ENCODE assay signal across 8 cellular contexts in the genomic region with DNA sequence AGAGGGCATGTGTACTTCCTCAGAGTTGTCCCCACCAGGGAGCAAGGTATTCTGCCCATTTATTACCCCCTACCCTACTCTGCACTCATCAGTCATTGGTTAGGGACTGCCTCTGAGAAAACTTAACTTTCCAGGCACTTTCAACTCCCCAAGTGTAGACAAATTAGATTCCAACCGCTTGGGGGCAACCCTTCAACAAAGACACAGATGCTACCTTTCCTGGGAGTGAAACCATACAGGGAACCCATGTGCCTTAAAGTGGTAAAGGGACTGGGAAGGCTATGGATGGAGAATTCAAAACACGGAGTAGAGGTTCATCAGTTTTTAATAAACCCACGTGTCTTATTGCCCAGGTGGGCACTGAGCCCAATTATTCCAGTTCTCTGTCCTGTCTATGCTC. TPM values are rescaled to one million over a fixed set of nuclear protein-coding genes. Genes with fewer than 3 reads are reported as not detected.
A peak's percentile ranks its signal among the peaks of the same experiment; 100 is the strongest.
DNase-seq lines count a peak whose midpoint lies in the region; ATAC-seq and TF ChIP-seq lines count a peak whose summit lies in the region.

No MANE protein-coding gene starts in this region.

- no CpG with 5 or more reads among the region's 3 CpGs for WGBS in IMR-90 (ENCODE audit: extremely low coverage in 2 of 2, insufficient read length in 1 of 2), 2 experiments
- WGBS in body of pancreas, 2 donors: 11 to 14% methylated on average over 3 of the region's 3 CpGs

- H2BK20ac ChIP-seq in IMR-90 (ENCODE audit: low read depth, low read length): no peak overlapping the region

- H3K4me1 ChIP-seq in IMR-90 (ENCODE audit: control insufficient read depth, insufficient read depth, low read length) (no peaks in the 10 kb centered on the region), body of pancreas (no peaks in the 10 kb centered on the region)
- H3K4me1 ChIP-seq in CD4-positive, alpha-beta memory T cell (ENCODE audit: insufficient read depth, low read length): no peaks in the 10 kb centered on the region

- no peaks in the 10 kb centered on the region for H3K79me1 ChIP-seq in IMR-90 (ENCODE audit: low read depth in 1 of 2, low read length in 2 of 2)

- CTCF ChIA-PET in BJ (lab: Yijun Ruan, JAX): no interaction called here
- CTCF ChIA-PET in IMR-90 (lab: Yijun Ruan, JAX): no interaction called here
- CTCF ChIA-PET in CD4-positive, alpha-beta memory T cell (lab: Charles Lee; ENCODE audit: partially characterized antibody): no interaction called here

- TF ChIP-seq POLR2A in IMR-90 (IDR thresholded peaks at IDR 0.05; ENCODE audit: low read depth, low read length) (no peak), body of pancreas (IDR thresholded peaks at IDR 0.05) (no peak)

- peak; percentile 92 for ATAC-seq in IMR-90 (ENCODE audit: low read depth)
- peak; percentile 64 for ATAC-seq in body of pancreas

- in situ Hi-C loops in IMR-90 (cut with MboI; ENCODE audit: low sequenced_read_pairs): no loop called here

- H3K4me2 ChIP-seq in IMR-90 (ENCODE audit: low read depth, low read length): no peak overlapping the region

- peaks cover 2% of the 10 kb centered on the region in 2 donors for H3K27me3 Mint-ChIP-seq in CD4-positive, alpha-beta memory T cell
- H3K27me3 Mint-ChIP-seq in mesothelial cell of epicardium (ENCODE audit: low read depth): no peaks in the 10 kb centered on the region

- H3K36me3 ChIP-seq in BJ (ENCODE audit: control insufficient read depth, insufficient read depth, low read length): no peaks in the 10 kb centered on the region
- no peaks in the 10 kb centered on the region for H3K36me3 ChIP-seq in IMR-90 (ENCODE audit: control insufficient read depth, insufficient read depth, low read length)
- H3K36me3 ChIP-seq in body of pancreas (replicated peaks in 1 of 2; ENCODE audit: insufficient read depth in 1 of 2, low read depth in 2 of 2): no peaks in the 10 kb centered on the region
- no peaks in the 10 kb centered on the region for H3K36me3 ChIP-seq in CD4-positive, alpha-beta memory T cell (ENCODE audit: insufficient read depth, low read length)

- H2AK5ac ChIP-seq in IMR-90 (ENCODE audit: low read depth, low read length): no peak overlapping the region

- no peak overlapping the region for H4K8ac ChIP-seq in IMR-90 (ENCODE audit: low read depth in 2 of 2, low read length in 2 of 2)

- no peak overlapping the region for H3K56ac ChIP-seq in IMR-90 (ENCODE audit: extremely low read depth, insufficient read depth, low read length)

- H3K9ac ChIP-seq in IMR-90 (ENCODE audit: low read depth, low read length): no peak overlapping the region

- no peak overlapping the region for H2AK9ac ChIP-seq in IMR-90 (replicated peaks; ENCODE audit: low read depth, low read length, poor library complexity)

- BruUV-seq in IMR-90 (replicated peaks; lab: Mats Ljungman, UMichigan): no TSS peak

- H3K4me3 Mint-ChIP-seq in CD4-positive, alpha-beta memory T cell: no peak overlapping the region
- no peak overlapping the region for H3K4me3 Mint-ChIP-seq in mesothelial cell of epicardium

- no peak overlapping the region for H4K5ac ChIP-seq in IMR-90 (ENCODE audit: low read depth, low read length)

- H3K4ac ChIP-seq in IMR-90 (ENCODE audit: low read depth, low read length): no peak overlapping the region

- H4K91ac ChIP-seq in IMR-90 (ENCODE audit: insufficient read depth, low read depth, low read length): no peak overlapping the region

- peak; percentile 64 for TF ChIP-seq CTCF in BJ (IDR thresholded peaks at IDR 0.05; ENCODE audit: insufficient read depth, low read depth, low read length)
- TF ChIP-seq CTCF in IMR-90 (conservative IDR thresholded peaks at IDR 0.05; ENCODE audit: low read depth, low read length): peak; percentile 67
- peak; percentile 9 to 69 (median 51) for TF ChIP-seq CTCF in body of pancreas (IDR thresholded peaks at IDR 0.05)
- TF ChIP-seq CTCF in mesothelial cell of epicardium (IDR thresholded peaks at IDR 0.05; ENCODE audit: unreplicated experiment): no peak

- H3K18ac ChIP-seq in IMR-90 (ENCODE audit: low read depth, low read length): no peak overlapping the region

- POLR2A ChIA-PET in BJ (lab: Charles Lee) (no interaction called here), IMR-90 (lab: Charles Lee; ENCODE audit: unreplicated experiment) (no interaction called here)
- POLR2A ChIA-PET in CD4-positive, alpha-beta memory T cell (lab: Charles Lee; ENCODE audit: partially characterized antibody): no interaction called here

- dilution Hi-C loops in IMR-90 (cut with HindIII; ENCODE audit: low sequenced_read_pairs, unreplicated experiment): no loop called here

- no peak for DNase-seq in BJ (ENCODE audit: low read depth)
- peak; percentile 60 for DNase-seq in IMR-90
- DNase-seq in body of pancreas: peak; percentile 45 to 64 (median 56)
- peak; percentile 83 for DNase-seq in left kidney (ENCODE audit: low read depth, low spot score)
- DNase-seq in CD4-positive, alpha-beta memory T cell: no peak
- DNase-seq in mesothelial cell of epicardium (ENCODE audit: low spot score in 2 of 2, unreplicated experiment in 2 of 2): no peak
- DNase-seq in activated effector memory CD4-positive, alpha-beta T cell treated with anti-CD3 and anti-CD28 coated beads, Interleukin-2, amount 50 U/mL, for 16 hours: no peak
- no peak for DNase-seq in activated gamma-delta T cell (lab: John Stamatoyannopoulos, UW)

- no peak overlapping the region for H3K23ac ChIP-seq in IMR-90 (ENCODE audit: low read depth, low read length)

- no peak overlapping the region for H2BK5ac ChIP-seq in IMR-90 (ENCODE audit: low read depth, low read length, poor library complexity, severe bottlenecking)

- H3K27me3 ChIP-seq in BJ (ENCODE audit: control insufficient read depth, insufficient read depth, low read length) (no peaks in the 10 kb centered on the region), IMR-90 (ENCODE audit: control insufficient read depth, insufficient read depth, low read length) (peaks cover 16% of the 10 kb centered on the region; the same call in 1 of the 2 replicates), body of pancreas (no peaks in the 10 kb centered on the region)
- H3K27me3 ChIP-seq in CD4-positive, alpha-beta memory T cell (ENCODE audit: insufficient read depth, low read length): no peaks in the 10 kb centered on the region

- H3K9me3 Mint-ChIP-seq in CD4-positive, alpha-beta memory T cell: no peaks in the 10 kb centered on the region
- H3K9me3 Mint-ChIP-seq in mesothelial cell of epicardium: no peaks in the 10 kb centered on the region

- no peak overlapping the region for H2BK15ac ChIP-seq in IMR-90 (ENCODE audit: low read depth, low read length)

- intact Hi-C loops in IMR-90 (cut with micrococcal nuclease): loop anchor here (2.0 to 10.0 kb wide), 3 partner anchors 429 to 621 kb away; a partner anchor contains a TSS
- intact Hi-C loops in body of pancreas (cut with DNase I): no loop called here
- intact Hi-C loops in CD4-positive, alpha-beta memory T cell (cut with micrococcal nuclease): no loop called here

- no peaks in the 10 kb centered on the region for H3K9me1 ChIP-seq in IMR-90 (ENCODE audit: insufficient read depth, low read length)

- no peak overlapping the region for H2BK120ac ChIP-seq in IMR-90 (ENCODE audit: low read depth, low read length)

- no peak overlapping the region for H3K14ac ChIP-seq in IMR-90 (replicated peaks; ENCODE audit: low read depth, low read length)

- no peaks in the 10 kb centered on the region for H3K4me1 Mint-ChIP-seq in CD4-positive, alpha-beta memory T cell
- no peaks in the 10 kb centered on the region for H3K4me1 Mint-ChIP-seq in mesothelial cell of epicardium

- H3K9me3 ChIP-seq in IMR-90 (ENCODE audit: control insufficient read depth, insufficient read depth, low read length): no peaks in the 10 kb centered on the region
- H3K9me3 ChIP-seq in body of pancreas: no peaks in the 10 kb centered on the region
- no peaks in the 10 kb centered on the region for H3K9me3 ChIP-seq in CD4-positive, alpha-beta memory T cell (ENCODE audit: control insufficient read depth in 1 of 2, low read length in 2 of 2)

- H3K27ac ChIP-seq in IMR-90 (ENCODE audit: insufficient read depth, low read length): no peak overlapping the region
- no peak overlapping the region for H3K27ac ChIP-seq in body of pancreas
- H3K27ac ChIP-seq in CD4-positive, alpha-beta memory T cell (ENCODE audit: low read depth, low read length): no peak overlapping the region

- H3K36me3 Mint-ChIP-seq in CD4-positive, alpha-beta memory T cell: no peaks in the 10 kb centered on the region
- no peaks in the 10 kb centered on the region for H3K36me3 Mint-ChIP-seq in mesothelial cell of epicardium

- peak; percentile 71 for TF ChIP-seq RAD21 in IMR-90 (IDR thresholded peaks at IDR 0.05; ENCODE audit: low read length)

- no peak overlapping the region for H3K27ac Mint-ChIP-seq in CD4-positive, alpha-beta memory T cell
- H3K27ac Mint-ChIP-seq in mesothelial cell of epicardium: no peak overlapping the region

- no peaks in the 10 kb centered on the region for H4K20me1 ChIP-seq in IMR-90 (ENCODE audit: insufficient read depth, low read length)

- H3K4me3 ChIP-seq in BJ (ENCODE audit: low read depth, low read length): no peak overlapping the region
- H3K4me3 ChIP-seq in IMR-90 (ENCODE audit: insufficient read depth, low read depth, low read length): no peak overlapping the region
- no peak overlapping the region for H3K4me3 ChIP-seq in body of pancreas
- no peak overlapping the region for H3K4me3 ChIP-seq in CD4-positive, alpha-beta memory T cell (ENCODE audit: low read length in 2 of 2)

- no peak overlapping the region for H2AFZ ChIP-seq in IMR-90 (replicated peaks; ENCODE audit: low read length, poor library complexity)

TF ChIP-seq in IMR-90, 13 proteins besides CTCF, POLR2A, EP300 and RAD21:
- no peak for TF ChIP-seq CEBPB (IDR thresholded peaks at IDR 0.05; ENCODE audit: low read depth, low read length)
- peak; percentile 56 for TF ChIP-seq SMC3 (IDR thresholded peaks at IDR 0.05; ENCODE audit: low read depth, low read length)

RNA-seq across cellular contexts. Expression of a gene that starts 19.4 kb away (rescaled TPM):
- polyA plus RNA-seq in BJ (2011; rRNA removed) (40.2 and 41.9 TPM in 2 replicates), IMR-90 (2012; rRNA removed) (32.7 and 35.2 TPM in 2 replicates)
- 14.6 and 18.8 TPM in 2 replicates for polyA minus RNA-seq in BJ (2011; rRNA and poly(A)+ RNA removed)
- total RNA-seq in IMR-90 (2012; rRNA removed) (18.6 and 18.9 TPM in 2 replicates), body of pancreas (10 to 100 TPM in 1 of 2 donors, 1 to 10 TPM in 1; 7.8 to 23.7 TPM), mesothelial cell of epicardium (42.3 to 47.8 TPM (median 47.0 TPM) in 3 replicates)
- 21.6 and 35.3 TPM in 2 replicates for polyA plus RNA-seq in IMR-90 (2012; cell fraction: cytosol; rRNA removed)
- polyA plus RNA-seq in IMR-90 (2012; cell fraction: nucleus; rRNA removed; ENCODE audit: low replicate concordance): 7.7 and 18.3 TPM in 2 replicates
- 1 to 10 TPM; 2.9 to 4.7 TPM for total RNA-seq in CD4-positive, alpha-beta memory T cell
- polyA plus RNA-seq in CD4-positive, alpha-beta memory T cell: 1 to 10 TPM; 1.3 to 3.3 TPM

Comparison
In these comparisons a context has a peak if more than half of its experiments do, and no peak if none do; other contexts are left out.
1. DNase-seq: peak in IMR-90 (single experiment), body of pancreas (4 of 4) and left kidney (single experiment); none in BJ (single experiment), CD4-positive, alpha-beta memory T cell (0 of 5), mesothelial cell of epicardium (0 of 2), activated effector memory CD4-positive, alpha-beta T cell treated with anti-CD3 and anti-CD28 coated beads, Interleukin-2, amount 50 U/mL, for 16 hours (single experiment) and activated gamma-delta T cell (single experiment).